ENCODE assay signal across 3 cellular contexts in the genomic region with DNA sequence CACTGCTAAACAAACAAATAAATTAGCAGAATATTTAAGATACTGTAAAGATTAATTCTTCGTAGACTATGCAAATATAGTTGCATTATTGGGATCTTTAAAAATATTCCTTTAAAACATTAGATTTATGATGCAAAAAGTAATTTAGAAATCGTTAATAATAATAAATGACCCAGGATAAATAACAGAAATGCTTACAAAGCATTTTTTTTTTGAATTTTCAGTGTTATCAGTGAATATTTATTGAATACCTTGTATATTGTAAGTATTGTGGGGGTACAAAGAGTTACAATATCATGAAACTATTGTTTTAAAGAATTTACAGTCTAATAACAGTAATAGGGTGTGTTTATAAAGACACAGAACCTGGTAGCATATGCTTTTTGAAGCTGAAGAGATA.
TF ChIP-seq lines count a peak whose summit lies in the region.

No MANE protein-coding gene starts in this region.

TF ChIP-seq in IMR-90, 13 proteins besides CTCF, POLR2A, EP300 and RAD21:
- peak; percentile 44 for TF ChIP-seq MAFK (IDR thresholded peaks at IDR 0.05; ENCODE audit: low read depth, low read length)

TF ChIP-seq in K562, 482 proteins besides CTCF, POLR2A, EP300 and RAD21:
- TF ChIP-seq C11orf30 (IDR thresholded peaks at IDR 0.05; ENCODE audit: low read depth), result peak; percentile 47; the same call in 1 of the 2 replicates
- peak; percentile 36; the same call in 1 of the 2 replicates for TF ChIP-seq MAFK (IDR thresholded peaks at IDR 0.05; ENCODE audit: low read length)
- TF ChIP-seq ZNF316 (IDR thresholded peaks at IDR 0.05), result peak; percentile 78
- TF ChIP-seq MAFF (IDR thresholded peaks at IDR 0.05; ENCODE audit: low read length), result peak; percentile 25; the same call in 1 of the 2 replicates
- TF ChIP-seq MAFG (tag; conservative IDR thresholded peaks at IDR 0.05), result peak; percentile 25; the same call in 1 of the 2 replicates

TF ChIP-seq in HepG2, 621 proteins besides CTCF, POLR2A, EP300 and RAD21:
- peak; percentile 78; the same call in 1 of the 2 replicates for TF ChIP-seq MAFF (IDR thresholded peaks at IDR 0.05; ENCODE audit: low read depth, low read length)
- peak; percentile 64 to 90 for TF ChIP-seq MAFK (conservative IDR thresholded peaks at IDR 0.05 in 1 of 2, IDR thresholded peaks at IDR 0.05 in 1 of 2; ENCODE audit: low read length in 2 of 2)
